ENCODE assay signal across 1 cellular context in genomic region chrX:52171055-52171454, GRCh38. TPM values are rescaled to one million over a fixed set of nuclear protein-coding genes. Genes with fewer than 3 reads are reported as not detected.
"Had no signal": no experiment of that assay in that cellular context is flagged by ENCODE, and none has a peak within 500 bp of the region (broad histone marks: within the 10 kb centered on the region; RNA-seq: fewer than 3 reads in every experiment).

No MANE protein-coding gene starts in this region.

RNA-seq across cellular contexts. Expression of gene MAGED4, which starts 13.6 kb away (rescaled TPM):
- total RNA-seq: MCF 10A had no signal
